In the genomic region with DNA sequence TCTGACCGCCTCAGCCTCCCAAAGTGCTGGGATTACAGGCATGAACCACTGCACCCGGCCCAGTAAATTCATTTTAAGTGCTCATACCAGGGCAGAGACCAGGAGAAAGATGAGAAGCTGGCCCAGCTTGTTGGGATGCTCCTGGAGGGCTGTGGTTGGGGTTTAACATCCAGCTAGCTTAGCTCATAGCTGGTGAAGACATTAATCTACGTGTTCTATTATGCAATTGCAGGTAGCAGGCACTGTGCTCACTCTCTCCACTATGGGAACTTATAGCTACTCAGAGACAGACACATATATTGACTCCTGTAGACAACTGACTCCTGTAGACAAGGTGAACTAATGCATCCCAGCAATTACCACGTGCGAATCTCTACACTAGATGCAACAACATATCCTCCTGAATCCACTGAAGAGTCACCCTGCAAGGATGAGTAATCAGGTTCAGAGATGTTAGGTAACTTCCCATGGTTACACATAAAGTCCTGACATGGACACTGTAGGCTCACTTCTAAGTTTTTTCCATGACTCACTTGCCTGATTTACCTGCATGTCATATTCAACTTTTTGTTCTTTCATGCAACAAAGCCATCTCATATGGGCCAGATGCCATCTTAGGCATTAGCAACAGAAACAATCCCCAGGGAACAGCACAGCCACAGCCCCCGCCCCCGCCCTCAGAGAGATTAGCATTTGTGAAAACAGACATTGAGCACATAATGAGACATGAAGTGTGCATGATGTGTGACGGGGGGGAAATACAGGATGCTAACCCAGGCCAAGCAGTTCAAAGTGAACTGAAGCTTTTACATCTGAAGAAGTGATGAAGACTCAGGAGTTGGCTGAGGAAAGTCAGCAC, we compare ENCODE assay signal across 1 cellular context.
TF ChIP-seq lines count a peak whose summit lies in the region.

No MANE protein-coding gene starts in this region.

TF ChIP-seq in WTC11, 78 proteins besides CTCF, POLR2A, EP300 and RAD21 (continued from another document):
- TF ChIP-seq, protein P1, sequence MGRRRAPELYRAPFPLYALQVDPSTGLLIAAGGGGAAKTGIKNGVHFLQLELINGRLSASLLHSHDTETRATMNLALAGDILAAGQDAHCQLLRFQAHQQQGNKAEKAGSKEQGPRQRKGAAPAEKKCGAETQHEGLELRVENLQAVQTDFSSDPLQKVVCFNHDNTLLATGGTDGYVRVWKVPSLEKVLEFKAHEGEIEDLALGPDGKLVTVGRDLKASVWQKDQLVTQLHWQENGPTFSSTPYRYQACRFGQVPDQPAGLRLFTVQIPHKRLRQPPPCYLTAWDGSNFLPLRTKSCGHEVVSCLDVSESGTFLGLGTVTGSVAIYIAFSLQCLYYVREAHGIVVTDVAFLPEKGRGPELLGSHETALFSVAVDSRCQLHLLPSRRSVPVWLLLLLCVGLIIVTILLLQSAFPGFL (CRISPR knock-in tag; IDR thresholded peaks at IDR 0.05; ENCODE audit: borderline replicate concordance): no peak
- TF ChIP-seq OVOL2 (CRISPR knock-in tag; IDR thresholded peaks at IDR 0.05; ENCODE audit: borderline replicate concordance) (no peak), ZNF416 (CRISPR knock-in tag; IDR thresholded peaks at IDR 0.05) (no peak), GABPB1 (CRISPR knock-in tag; IDR thresholded peaks at IDR 0.05) (no peak), AR (CRISPR knock-in tag; IDR thresholded peaks at IDR 0.05) (no peak), ZNF281 (CRISPR knock-in tag; IDR thresholded peaks at IDR 0.05) (no peak), ZNF317 (CRISPR knock-in tag; IDR thresholded peaks at IDR 0.05; ENCODE audit: borderline replicate concordance, low read depth) (no peak), E2F4 (CRISPR knock-in tag; IDR thresholded peaks at IDR 0.05; ENCODE audit: borderline replicate concordance, low read depth) (no peak), NFATC4 (CRISPR knock-in tag; IDR thresholded peaks at IDR 0.05) (no peak), NR2C2 (CRISPR knock-in tag; IDR thresholded peaks at IDR 0.05) (no peak), RELA (CRISPR knock-in tag; IDR thresholded peaks at IDR 0.05; ENCODE audit: borderline replicate concordance) (no peak)
- TF ChIP-seq, protein P2, sequence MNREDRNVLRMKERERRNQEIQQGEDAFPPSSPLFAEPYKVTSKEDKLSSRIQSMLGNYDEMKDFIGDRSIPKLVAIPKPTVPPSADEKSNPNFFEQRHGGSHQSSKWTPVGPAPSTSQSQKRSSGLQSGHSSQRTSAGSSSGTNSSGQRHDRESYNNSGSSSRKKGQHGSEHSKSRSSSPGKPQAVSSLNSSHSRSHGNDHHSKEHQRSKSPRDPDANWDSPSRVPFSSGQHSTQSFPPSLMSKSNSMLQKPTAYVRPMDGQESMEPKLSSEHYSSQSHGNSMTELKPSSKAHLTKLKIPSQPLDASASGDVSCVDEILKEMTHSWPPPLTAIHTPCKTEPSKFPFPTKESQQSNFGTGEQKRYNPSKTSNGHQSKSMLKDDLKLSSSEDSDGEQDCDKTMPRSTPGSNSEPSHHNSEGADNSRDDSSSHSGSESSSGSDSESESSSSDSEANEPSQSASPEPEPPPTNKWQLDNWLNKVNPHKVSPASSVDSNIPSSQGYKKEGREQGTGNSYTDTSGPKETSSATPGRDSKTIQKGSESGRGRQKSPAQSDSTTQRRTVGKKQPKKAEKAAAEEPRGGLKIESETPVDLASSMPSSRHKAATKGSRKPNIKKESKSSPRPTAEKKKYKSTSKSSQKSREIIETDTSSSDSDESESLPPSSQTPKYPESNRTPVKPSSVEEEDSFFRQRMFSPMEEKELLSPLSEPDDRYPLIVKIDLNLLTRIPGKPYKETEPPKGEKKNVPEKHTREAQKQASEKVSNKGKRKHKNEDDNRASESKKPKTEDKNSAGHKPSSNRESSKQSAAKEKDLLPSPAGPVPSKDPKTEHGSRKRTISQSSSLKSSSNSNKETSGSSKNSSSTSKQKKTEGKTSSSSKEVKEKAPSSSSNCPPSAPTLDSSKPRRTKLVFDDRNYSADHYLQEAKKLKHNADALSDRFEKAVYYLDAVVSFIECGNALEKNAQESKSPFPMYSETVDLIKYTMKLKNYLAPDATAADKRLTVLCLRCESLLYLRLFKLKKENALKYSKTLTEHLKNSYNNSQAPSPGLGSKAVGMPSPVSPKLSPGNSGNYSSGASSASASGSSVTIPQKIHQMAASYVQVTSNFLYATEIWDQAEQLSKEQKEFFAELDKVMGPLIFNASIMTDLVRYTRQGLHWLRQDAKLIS (CRISPR knock-in tag; IDR thresholded peaks at IDR 0.05; ENCODE audit: borderline replicate concordance): no peak
- TF ChIP-seq, protein P3, sequence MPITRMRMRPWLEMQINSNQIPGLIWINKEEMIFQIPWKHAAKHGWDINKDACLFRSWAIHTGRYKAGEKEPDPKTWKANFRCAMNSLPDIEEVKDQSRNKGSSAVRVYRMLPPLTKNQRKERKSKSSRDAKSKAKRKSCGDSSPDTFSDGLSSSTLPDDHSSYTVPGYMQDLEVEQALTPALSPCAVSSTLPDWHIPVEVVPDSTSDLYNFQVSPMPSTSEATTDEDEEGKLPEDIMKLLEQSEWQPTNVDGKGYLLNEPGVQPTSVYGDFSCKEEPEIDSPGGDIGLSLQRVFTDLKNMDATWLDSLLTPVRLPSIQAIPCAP (CRISPR knock-in tag; IDR thresholded peaks at IDR 0.05): no peak
TF ChIP-seq in WTC11: peak in this region for 0.
